8 cellular contexts compared by ENCODE assay signal in the genomic region with DNA sequence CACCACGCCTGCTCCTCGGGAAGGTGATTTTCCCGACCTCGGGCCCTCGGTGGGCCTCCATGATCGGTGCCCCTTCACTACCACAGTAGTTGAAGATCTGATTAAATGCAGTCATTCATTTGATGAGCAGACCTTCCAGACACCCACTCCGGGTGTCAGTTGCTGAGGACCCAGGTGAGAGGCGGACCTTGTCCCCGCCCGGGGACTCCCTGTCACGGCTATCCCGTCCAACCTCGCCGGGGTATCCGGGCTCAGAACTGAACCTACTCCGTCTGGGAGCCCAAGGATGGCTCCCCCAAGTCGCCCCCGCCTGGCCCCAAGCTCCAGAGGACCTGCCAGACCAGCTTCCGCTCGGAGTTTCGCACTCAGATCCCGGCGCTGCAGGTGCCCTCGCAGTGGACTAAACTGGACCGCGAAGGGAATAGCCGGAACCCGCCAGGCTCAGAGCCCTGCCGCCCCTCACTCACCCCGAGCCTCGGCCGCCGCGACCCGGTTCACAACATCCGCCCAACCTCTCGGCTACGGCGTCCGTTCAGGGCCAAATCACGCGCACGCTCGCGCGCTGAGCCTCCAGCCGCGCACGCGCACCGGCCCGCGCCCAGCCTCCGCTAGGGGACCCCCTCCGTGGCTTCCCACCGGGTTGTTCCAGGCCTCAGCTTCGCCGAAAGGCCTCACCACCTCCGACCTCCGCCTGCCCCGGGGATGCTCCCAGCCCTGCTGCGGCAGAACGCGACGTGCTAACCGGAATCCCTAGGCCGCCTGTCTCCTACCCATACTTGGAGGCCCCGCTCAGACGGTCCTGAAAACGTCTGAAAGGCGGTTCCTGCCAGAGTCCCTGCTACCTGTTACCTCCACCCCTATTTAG. TPM values are rescaled to one million over a fixed set of nuclear protein-coding genes. Genes with fewer than 3 reads are reported as not detected.
DNase-seq lines count a peak whose midpoint lies in the region; ATAC-seq and TF ChIP-seq lines count a peak whose summit lies in the region.

No MANE protein-coding gene starts in this region.

- H2AFZ ChIP-seq in GM23248 (peak overlapping the region; percentile 89), Karpas-422 (ENCODE audit: low read length) (peak overlapping the region; percentile 65)

- no peaks in the 10 kb centered on the region for H3K9me3 Mint-ChIP-seq in naive thymus-derived CD8-positive, alpha-beta T cell
- no peaks in the 10 kb centered on the region for H3K9me3 Mint-ChIP-seq in stimulated activated memory B cell treated with anti-CD40 and anti-IgM and Interleukin-4, amounts not matched to agents 10 μg/mL and 1 μg/mL and 100 μg/mL, for 72 hours

- no peak overlapping the region for H3K27ac Mint-ChIP-seq in naive thymus-derived CD8-positive, alpha-beta T cell
- H3K27ac Mint-ChIP-seq in stimulated activated memory B cell treated with anti-CD40 and anti-IgM and Interleukin-4, amounts not matched to agents 10 μg/mL and 1 μg/mL and 100 μg/mL, for 72 hours: no peak overlapping the region

- H3K27ac ChIP-seq in GM23248 (no peak overlapping the region), Karpas-422 (ENCODE audit: low read length) (peak overlapping the region; percentile 63), Panc1 (ENCODE audit: low read length) (peak overlapping the region; percentile 94)

- H4K20me1 ChIP-seq in GM23248 (ENCODE audit: insufficient read depth) (no peaks in the 10 kb centered on the region), Karpas-422 (ENCODE audit: insufficient read depth, low read depth, low read length) (peaks cover 4% of the 10 kb centered on the region; the same call in 1 of the 2 replicates)

- intact Hi-C loops in Panc1 (cut with micrococcal nuclease; ENCODE audit: unreplicated experiment): no loop called here

- peaks cover 10% of the 10 kb centered on the region; the same call in 1 of the 2 replicates for H3K4me1 ChIP-seq in GM23248 (ENCODE audit: insufficient read depth)
- peaks cover 29% of the 10 kb centered on the region for H3K4me1 ChIP-seq in Karpas-422 (ENCODE audit: low read length)
- peaks cover 19% of the 10 kb centered on the region for H3K4me1 ChIP-seq in Panc1 (ENCODE audit: control insufficient read depth, insufficient read depth, low read length)

- no peaks in the 10 kb centered on the region for H3K27me3 ChIP-seq in GM23248 (replicated peaks; ENCODE audit: insufficient read depth)
- H3K27me3 ChIP-seq in Karpas-422 (ENCODE audit: low read length): no peaks in the 10 kb centered on the region
- no peaks in the 10 kb centered on the region for H3K27me3 ChIP-seq in Panc1 (ENCODE audit: control insufficient read depth, insufficient read depth, low read length)

- no peaks in the 10 kb centered on the region for H3K36me3 Mint-ChIP-seq in naive thymus-derived CD8-positive, alpha-beta T cell
- H3K36me3 Mint-ChIP-seq in stimulated activated memory B cell treated with anti-CD40 and anti-IgM and Interleukin-4, amounts not matched to agents 10 μg/mL and 1 μg/mL and 100 μg/mL, for 72 hours: no peaks in the 10 kb centered on the region

- no peaks in the 10 kb centered on the region for H3K27me3 Mint-ChIP-seq in naive thymus-derived CD8-positive, alpha-beta T cell
- H3K27me3 Mint-ChIP-seq in stimulated activated memory B cell treated with anti-CD40 and anti-IgM and Interleukin-4, amounts not matched to agents 10 μg/mL and 1 μg/mL and 100 μg/mL, for 72 hours: no peaks in the 10 kb centered on the region

- DNase-seq in EL (peak; percentile 98), GM23248 (peak; percentile 95), Karpas-422 (peak; percentile 99), Panc1 (ENCODE audit: low read depth, low spot score) (peak; percentile 90), activated T-helper 1 cell treated with Interleukin-2 at 50 U/mL for 16 hours (ENCODE audit: low read depth) (peak; percentile 100), fibroblast of peridontal ligament (ENCODE audit: extremely low read depth) (peak; percentile 95)
- peak; percentile 96 to 100 (median 99) for DNase-seq in naive thymus-derived CD8-positive, alpha-beta T cell

- H3K9me2 ChIP-seq in GM23248 (ENCODE audit: insufficient read depth) (no peaks in the 10 kb centered on the region), Karpas-422 (replicated peaks; ENCODE audit: insufficient read depth, low read length) (no peaks in the 10 kb centered on the region)

- POLR2A ChIA-PET in Panc1 (lab: Charles Lee): no interaction called here
- POLR2A ChIA-PET in naive thymus-derived CD8-positive, alpha-beta T cell (lab: Charles Lee): interaction anchor here (0.9 to 2.5 kb wide), 10 partner anchors 13 to 260 kb away, joined by 3 to 8 read pairs (median 4); no protein-coding TSS in a partner anchor

- H3K4me1 Mint-ChIP-seq in naive thymus-derived CD8-positive, alpha-beta T cell: peaks cover 0 to 4% (median 1%) of the 10 kb centered on the region in 4 donors
- H3K4me1 Mint-ChIP-seq in stimulated activated memory B cell treated with anti-CD40 and anti-IgM and Interleukin-4, amounts not matched to agents 10 μg/mL and 1 μg/mL and 100 μg/mL, for 72 hours: no peaks in the 10 kb centered on the region

- no peak overlapping the region for H3K4me3 Mint-ChIP-seq in naive thymus-derived CD8-positive, alpha-beta T cell
- no peak overlapping the region for H3K4me3 Mint-ChIP-seq in stimulated activated memory B cell treated with anti-CD40 and anti-IgM and Interleukin-4, amounts not matched to agents 10 μg/mL and 1 μg/mL and 100 μg/mL, for 72 hours

- H3K4me2 ChIP-seq in GM23248 (ENCODE audit: unreplicated experiment): peak overlapping the region; percentile 84
- peak overlapping the region; percentile 89 for H3K4me2 ChIP-seq in Karpas-422 (ENCODE audit: low read depth, low read length, poor library complexity, severe bottlenecking)

- peak; percentile 40; the same call in 1 of the 2 replicates for TF ChIP-seq CTCF in Panc1 (IDR thresholded peaks at IDR 0.05)

- WGBS in GM23248 (ENCODE audit: low coverage in 1 of 2, low lambda C conversion rate in 2 of 2, missing lambda C conversion rate in 2 of 2), 2 experiments: 2% methylated on average over 71 of the region's 71 CpGs

- H3K79me2 ChIP-seq in GM23248 (ENCODE audit: insufficient read depth): peaks cover 48% of the 10 kb centered on the region
- peaks cover 50% of the 10 kb centered on the region for H3K79me2 ChIP-seq in Karpas-422 (ENCODE audit: low read length)

- CTCF ChIA-PET in Panc1 (lab: Charles Lee): interaction anchor here (0.6 kb wide), 1 partner anchor 19 kb away, joined by 3 read pairs; no protein-coding TSS in a partner anchor

- H3K4me3 ChIP-seq in GM23248 (peak overlapping the region; percentile 81), Karpas-422 (ENCODE audit: low read length) (peak overlapping the region; percentile 82), Panc1 (ENCODE audit: low read depth in 2 of 2, low read length in 2 of 2) (peak overlapping the region; percentile 75 to 84)

- no peaks in the 10 kb centered on the region for H3K9me3 ChIP-seq in GM23248 (ENCODE audit: low read depth)
- no peaks in the 10 kb centered on the region for H3K9me3 ChIP-seq in Karpas-422 (ENCODE audit: low read length)
- no peaks in the 10 kb centered on the region for H3K9me3 ChIP-seq in Panc1 (ENCODE audit: control insufficient read depth, insufficient read depth, low read depth, low read length)

- TSS peak; percentile 83 for BruUV-seq in Panc1 (replicated peaks; lab: Mats Ljungman, UMichigan)

- ATAC-seq in Panc1: peak; percentile 91
- ATAC-seq in naive thymus-derived CD8-positive, alpha-beta T cell: peak; percentile 82 to 83
- ATAC-seq in stimulated activated memory B cell treated with anti-CD40 and anti-IgM and Interleukin-4, amounts not matched to agents 10 μg/mL and 1 μg/mL and 100 μg/mL, for 72 hours: peak; percentile 92

- in situ Hi-C loops in GM23248 (cut with MboI) (no loop called here), Panc1 (cut with HindIII; ENCODE audit: low pct_unique_long_range_greater_than_20kb, low sequenced_read_pairs) (no loop called here)

- H3K9ac ChIP-seq in GM23248 (peak overlapping the region; percentile 85), Karpas-422 (ENCODE audit: low read length) (peak overlapping the region; percentile 75)

- H3F3A ChIP-seq in GM23248 (ENCODE audit: insufficient read depth): no peaks in the 10 kb centered on the region

- no peaks in the 10 kb centered on the region for H3K36me3 ChIP-seq in GM23248 (ENCODE audit: low read depth)
- no peaks in the 10 kb centered on the region for H3K36me3 ChIP-seq in Karpas-422 (ENCODE audit: insufficient read depth, low read length)
- peaks cover 10% of the 10 kb centered on the region; the same call in 1 of the 2 replicates for H3K36me3 ChIP-seq in Panc1 (ENCODE audit: control insufficient read depth, insufficient read depth, low read length)

RNA-seq across cellular contexts. Expression of a gene that starts 22.3 kb away (rescaled TPM):
- under 0.01 TPM in 1 of 2 replicates, not detected in the other for total RNA-seq in GM23248 (2014; rRNA removed; shearing (Covaris generic))
- not detected in 2 replicates for polyA plus RNA-seq in GM23248 (2016; fragmentation: Nextera tagmentation; extraction: Ambion mirVana)
- under 0.01 TPM in 2 replicates for total RNA-seq in Karpas-422 (2014; rRNA removed; shearing (Covaris generic); ENCODE audit: low replicate concordance)
- total RNA-seq in Panc1 (2021; ENCODE audit: unreplicated experiment): 1,290 TPM
- polyA plus RNA-seq in Panc1 (2012; ENCODE audit: insufficient read length): 2.5 TPM
- total RNA-seq in naive thymus-derived CD8-positive, alpha-beta T cell: 1,000 to 10,000 TPM; 3,449 to 3,916 TPM
- polyA plus RNA-seq in naive thymus-derived CD8-positive, alpha-beta T cell: 10 to 100 TPM in 1 of 3 donors, not detected in 2; 22.6 TPM

RNA-seq across cellular contexts. Expression of a gene that starts 31.0 kb away (rescaled TPM):
- total RNA-seq in GM23248 (2014; rRNA removed; shearing (Covaris generic)): 18.6 and 41.0 TPM in 2 replicates
- 21.2 and 22.5 TPM in 2 replicates for polyA plus RNA-seq in GM23248 (2016; fragmentation: Nextera tagmentation; extraction: Ambion mirVana)
- total RNA-seq in Karpas-422 (2014; rRNA removed; shearing (Covaris generic); ENCODE audit: low replicate concordance): 8.5 and 18.4 TPM in 2 replicates
- 73.2 TPM for total RNA-seq in Panc1 (2021; ENCODE audit: unreplicated experiment)
- 26.2 TPM for polyA plus RNA-seq in Panc1 (2012; ENCODE audit: insufficient read length)
- 10 to 100 TPM; 46.4 to 48.1 TPM for total RNA-seq in naive thymus-derived CD8-positive, alpha-beta T cell
- 10 to 100 TPM in 2 of 3 donors, 1 to 10 TPM in 1; 9.1 to 18.9 (median 13.2) TPM for polyA plus RNA-seq in naive thymus-derived CD8-positive, alpha-beta T cell

Comparison
In these comparisons a context has a peak if more than half of its experiments do, and no peak if none do; other contexts are left out.
1. RNA of a gene that starts 22.3 kb away (total RNA-seq): 3,449 to 3,916 TPM in naive thymus-derived CD8-positive, alpha-beta T cell and 1,290 TPM in Panc1 (single experiment); under 0.01 TPM in GM23248 and under 0.01 TPM in Karpas-422; every median in the first group is over 1,000 times any median in the second.
2. Peak in every context shown above with its lines, with median percentiles within 50 percentile points of each other: DNase-seq, H3K4me3 ChIP-seq and ATAC-seq.